Comparison of ENCODE assay signal across 13 cellular contexts in the genomic region with DNA sequence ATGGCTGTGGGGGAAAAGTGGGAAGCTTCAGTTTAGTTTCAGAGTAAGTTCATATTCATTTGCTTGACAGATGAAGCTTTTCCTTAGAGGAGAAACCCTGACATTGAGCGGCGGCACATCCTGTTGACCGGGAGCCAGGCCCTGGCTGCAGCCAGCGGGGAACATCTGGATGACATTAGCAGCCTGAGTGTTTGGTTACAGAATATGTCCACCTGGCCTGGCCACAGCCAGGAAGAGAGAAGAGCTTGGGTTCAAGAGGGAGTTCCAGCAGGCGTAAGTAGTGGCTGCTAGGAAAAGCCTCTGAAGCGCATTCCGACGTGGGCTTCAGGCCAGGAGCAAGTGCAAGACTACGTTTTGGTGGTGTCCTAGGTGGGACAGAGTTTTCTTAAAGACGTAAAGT.
"Had no signal": no experiment of that assay in that cellular context is flagged by ENCODE, and none has a peak within 500 bp of the region (broad histone marks: within the 10 kb centered on the region; RNA-seq: fewer than 3 reads in every experiment).

No MANE protein-coding gene starts in this region.

- H3K4me3 Mint-ChIP-seq: activated naive CD4-positive, alpha-beta T cell treated with anti-CD3 and anti-CD28 coated beads, Interleukin-2, amount 50 U/mL, for 24 hours; activated T-cell treated with anti-CD3 and anti-CD28 coated beads, Interleukin-2, amount 50 U/mL, for 24 hours; central memory CD8-positive, alpha-beta T cell; memory B cell; stimulated activated naive B cell treated with anti-CD40 and anti-IgM and Interleukin-4, amounts not matched to agents 10 μg/mL and 1 μg/mL and 100 μg/mL, for 72 hours; T-helper 17 cell had no signal

- H3K36me3 Mint-ChIP-seq: activated naive CD4-positive, alpha-beta T cell treated with anti-CD3 and anti-CD28 coated beads, Interleukin-2, amount 50 U/mL, for 24 hours; memory B cell had no signal

- H3K9me3 Mint-ChIP-seq: activated naive CD4-positive, alpha-beta T cell treated with anti-CD3 and anti-CD28 coated beads, Interleukin-2, amount 50 U/mL, for 24 hours; activated T-cell treated with anti-CD3 and anti-CD28 coated beads, Interleukin-2, amount 50 U/mL, for 24 hours; central memory CD8-positive, alpha-beta T cell; memory B cell; stimulated activated naive B cell treated with anti-CD40 and anti-IgM and Interleukin-4, amounts not matched to agents 10 μg/mL and 1 μg/mL and 100 μg/mL, for 72 hours had no signal

- ATAC-seq: left lobe of liver; stimulated activated naive B cell treated with anti-CD40 and anti-IgM and Interleukin-4, amounts not matched to agents 10 μg/mL and 1 μg/mL and 100 μg/mL, for 72 hours; T-helper 17 cell had no signal

- H3K4me1 Mint-ChIP-seq: activated naive CD4-positive, alpha-beta T cell treated with anti-CD3 and anti-CD28 coated beads, Interleukin-2, amount 50 U/mL, for 24 hours; central memory CD8-positive, alpha-beta T cell; memory B cell; stimulated activated naive B cell treated with anti-CD40 and anti-IgM and Interleukin-4, amounts not matched to agents 10 μg/mL and 1 μg/mL and 100 μg/mL, for 72 hours; T-helper 17 cell had no signal

- DNase-seq: activated CD4-positive, CD25-positive, alpha-beta regulatory T cell; activated effector memory CD4-positive, alpha-beta T cell treated with Interleukin-2 at 50 U/mL for 16 hours; activated T-cell treated with anti-CD3 and anti-CD28 coated beads, Interleukin-2, amount 50 U/mL, for 24 hours; effector memory CD4-positive, alpha-beta T cell; retina; stimulated activated CD4-positive, alpha-beta T cell treated with anti-CD3 and anti-CD28 coated beads, Interleukin-1b, Interleukin-23, amount 100 ng/mL, for 48 hours; stimulated activated naive B cell treated with anti-CD40 and anti-IgM and Interleukin-4, amounts not matched to agents 10 μg/mL and 1 μg/mL and 100 μg/mL, for 72 hours; T-helper 17 cell; trophoblast cell had no signal

- H3K27ac Mint-ChIP-seq: activated naive CD4-positive, alpha-beta T cell treated with anti-CD3 and anti-CD28 coated beads, Interleukin-2, amount 50 U/mL, for 24 hours; activated T-cell treated with anti-CD3 and anti-CD28 coated beads, Interleukin-2, amount 50 U/mL, for 24 hours; memory B cell; stimulated activated naive B cell treated with anti-CD40 and anti-IgM and Interleukin-4, amounts not matched to agents 10 μg/mL and 1 μg/mL and 100 μg/mL, for 72 hours; T-helper 17 cell had no signal
